ENCODE assay signal across 24 cellular contexts in the genomic region with DNA sequence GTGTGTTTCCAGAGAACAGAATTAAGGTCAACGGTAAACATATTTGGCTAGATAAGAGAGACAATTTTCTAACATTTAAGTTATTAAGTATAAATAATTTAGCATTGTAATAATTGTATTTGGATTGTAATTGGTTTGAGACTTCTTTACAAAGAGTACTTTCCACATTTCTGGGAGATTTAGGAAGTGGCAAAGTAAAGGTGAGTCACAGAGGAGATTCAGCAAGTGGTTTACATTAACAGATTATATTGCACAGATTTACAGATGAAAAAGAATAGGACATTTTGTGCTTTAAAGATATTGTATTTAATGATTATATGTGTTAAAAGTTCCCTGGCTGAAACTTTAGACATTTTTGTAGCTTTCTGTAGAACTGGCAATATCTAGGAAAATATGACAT.
"Had no signal": no experiment of that assay in that cellular context is flagged by ENCODE, and none has a peak within 500 bp of the region (broad histone marks: within the 10 kb centered on the region; RNA-seq: fewer than 3 reads in every experiment).

No MANE protein-coding gene starts in this region.

- H3K9me3 ChIP-seq: lower lobe of right lung, uterus had no signal

- ATAC-seq: activated CD4-positive, alpha-beta T cell treated with anti-CD3 and anti-CD28 coated beads for 36 hours; activated T-cell treated with anti-CD3 and anti-CD28 coated beads, Interleukin-2, amount 50 U/mL, for 4 hours; left lobe of liver; lower lobe of right lung; naive thymus-derived CD8-positive, alpha-beta T cell; sciatic nerve; stimulated activated naive B cell treated with anti-CD40 and anti-IgM and Interleukin-4, amounts not matched to agents 10 μg/mL and 1 μg/mL and 100 μg/mL, for 72 hours had no signal

- H3K4me3 ChIP-seq: cardiac muscle cell, lower lobe of right lung, neural progenitor cell, uterus had no signal

- H3K27me3 ChIP-seq: cardiac muscle cell, neural progenitor cell, uterus had no signal

- DNase-seq: activated B cell treated with CpG ODN at 0.5 μM for 24 hours; activated CD4-positive, alpha-beta T cell treated with anti-CD3 and anti-CD28 coated beads for 36 hours; activated CD4-positive, alpha-beta T cell treated with anti-CD3 and anti-CD28 coated beads, Interleukin-2, amount 50 U/mL, for 4 hours; activated CD8-positive, alpha-beta memory T cell treated with anti-CD3 and anti-CD28 coated beads for 24 hours; activated CD8-positive, alpha-beta memory T cell treated with anti-CD3 and anti-CD28 coated beads, Interleukin-2, amount 50 U/mL, for 4 hours; activated naive CD4-positive, alpha-beta T cell; activated naive CD8-positive, alpha-beta T cell treated with anti-CD3 and anti-CD28 coated beads, Interleukin-2, amount 10 ng/mL, durations not matched to agents 7 days and 5 days; activated T-cell treated with anti-CD3 and anti-CD28 coated beads, Interleukin-2, amount 50 U/mL, for 4 hours; cortex of kidney; endodermal cell; lower lobe of right lung; naive thymus-derived CD8-positive, alpha-beta T cell; small intestine; stimulated activated CD4-positive, alpha-beta T cell treated with anti-CD3 and anti-CD28 coated beads, Interleukin-2, amount 100 ng/mL, for 48 hours; stimulated activated CD8-positive, alpha-beta memory T cell treated with anti-CD3 and anti-CD28 coated beads, Interleukin-4, amount 100 ng/mL, for 48 hours; stimulated activated naive B cell treated with anti-CD40 and anti-IgM and Interleukin-4, amounts not matched to agents 10 μg/mL and 1 μg/mL and 100 μg/mL, for 72 hours; T-helper 9 cell; trophoblast cell; uterus had no signal

- H3K36me3 ChIP-seq: cardiac muscle cell, lower lobe of right lung, neural progenitor cell, uterus had no signal

- H3K4me1 ChIP-seq: lower lobe of right lung, uterus had no signal

- H3K4me2 ChIP-seq: neural progenitor cell had no signal

- H3K9ac ChIP-seq: neural progenitor cell had no signal

- H2AFZ ChIP-seq: neural progenitor cell had no signal

- H3K27ac ChIP-seq: cardiac muscle cell, epithelial cell of prostate, lower lobe of right lung, neural progenitor cell, uterus had no signal
